Comparison of ENCODE assay signal across 13 cellular contexts in genomic region chr7:6227294-6227846, GRCh38. TPM values are rescaled to one million over a fixed set of nuclear protein-coding genes. Genes with fewer than 3 reads are reported as not detected.
A peak's percentile ranks its signal among the peaks of the same experiment; 100 is the strongest.
DNase-seq lines count a peak whose midpoint lies in the region; ATAC-seq and TF ChIP-seq lines count a peak whose summit lies in the region.
"Had no signal": no experiment of that assay in that cellular context is flagged by ENCODE, and none has a peak within 500 bp of the region (broad histone marks: within the 10 kb centered on the region; RNA-seq: fewer than 3 reads in every experiment).

No MANE protein-coding gene starts in this region.

- no peaks in the 10 kb centered on the region for H3K9me3 ChIP-seq in aorta (ENCODE audit: control insufficient read depth, low read length)
- H3K9me3 ChIP-seq: upper lobe of right lung had no signal

- H3K27ac Mint-ChIP-seq in nephron, result peak overlapping the region; percentile 98 to 99 (median 98)
- H3K27ac Mint-ChIP-seq: activated CD8-positive, alpha-beta T cell treated with anti-CD3 and anti-CD28 coated beads, Interleukin-2, amount 10 ng/mL, durations not matched to agents 7 days and 5 days had no signal

- POLR2A ChIA-PET in GM10248 (lab: Yijun Ruan, JAX), result no interaction called here

- no peak overlapping the region for H3K4me3 ChIP-seq in aorta (ENCODE audit: low read length in 2 of 2)
- H3K4me3 ChIP-seq: upper lobe of right lung had no signal

- H3K36me3 ChIP-seq in aorta (ENCODE audit: control insufficient read depth in 1 of 2, insufficient read depth in 2 of 2, low read length in 1 of 2), result no peaks in the 10 kb centered on the region
- H3K36me3 ChIP-seq: upper lobe of right lung had no signal

- intact Hi-C loops in Right ventricle myocardium inferior (cut with DNase I), result loop anchor here (2.0 to 5.0 kb wide), 2 partner anchors 33 to 45 kb away; partner anchors contain the start of gene CYTH3
- intact Hi-C loops in cardiac septum (cut with DNase I), result loop anchor here (5.0 kb wide), 1 partner anchor 45 kb away; the partner anchor contains the start of gene CYTH3
- intact Hi-C loops in aorta (cut with DNase I), result loop anchor here (5.0 to 10.0 kb wide), 2 partner anchors 35 to 53 kb away; no protein-coding TSS in a partner anchor

- H3K36me3 Mint-ChIP-seq in nephron (ENCODE audit: low read depth), result no peaks in the 10 kb centered on the region

- H3K27me3 ChIP-seq in aorta (ENCODE audit: control insufficient read depth in 1 of 2, insufficient read depth in 2 of 2, low read length in 1 of 2), result no peaks in the 10 kb centered on the region
- H3K27me3 ChIP-seq: upper lobe of right lung had no signal

- peak overlapping the region; percentile 6 to 40 (median 33) for H3K4me3 Mint-ChIP-seq in nephron
- H3K4me3 Mint-ChIP-seq: activated CD8-positive, alpha-beta T cell treated with anti-CD3 and anti-CD28 coated beads, Interleukin-2, amount 10 ng/mL, durations not matched to agents 7 days and 5 days had no signal

- H3K4me1 Mint-ChIP-seq in nephron, result peaks cover 54% of the 10 kb centered on the region

- peak overlapping the region; percentile 47 to 74 for H3K27ac ChIP-seq in aorta (ENCODE audit: low read depth in 1 of 2, low read length in 2 of 2)

- H3K4me1 ChIP-seq in aorta (ENCODE audit: control insufficient read depth in 1 of 2, insufficient read depth in 2 of 2, low read length in 2 of 2), result peaks cover 3 to 5% of the 10 kb centered on the region in 2 donors

- no peaks in the 10 kb centered on the region for H3K27me3 Mint-ChIP-seq in nephron (ENCODE audit: low read depth)

- DNase-seq in Right ventricle myocardium inferior (ENCODE audit: missing footprints), result no peak
- no peak for DNase-seq in cardiac septum (ENCODE audit: low spot score)
- peak; percentile 89 for DNase-seq in fibroblast of gingiva (ENCODE audit: low read depth)
- no peak for DNase-seq in aorta
- no peak for DNase-seq in GM10248 (ENCODE audit: extremely low spot score)
- no peak for DNase-seq in activated CD4-positive, alpha-beta T cell treated with anti-CD3 and anti-CD28 coated beads, Interleukin-2, amount 50 U/mL, for 1 hour
- DNase-seq: activated CD8-positive, alpha-beta T cell treated with anti-CD3 and anti-CD28 coated beads, Interleukin-2, amount 10 ng/mL, durations not matched to agents 7 days and 5 days; NCI-H2081 treated with DMSO at 0.1 percent for 48 hours; SHP77; stimulated activated CD4-positive, alpha-beta T cell treated with anti-CD3 and anti-CD28 coated beads, Interleukin-4, amount 100 ng/mL, for 1 hour; upper lobe of right lung had no signal

- CTCF ChIA-PET in GM10248 (lab: Yijun Ruan, JAX), result no interaction called here

- TF ChIP-seq CTCF in nephron (IDR thresholded peaks at IDR 0.05; ENCODE audit: unreplicated experiment in 3 of 3), result no peak
- TF ChIP-seq CTCF in GM10248 (IDR thresholded peaks at IDR 0.05; ENCODE audit: control extremely low read depth, extremely low read depth, low read depth, missing control alignments), result no peak

- H3K9me3 Mint-ChIP-seq in nephron, result no peaks in the 10 kb centered on the region

- 3 to 12% methylated on average over 5 of the region's 5 CpGs for WGBS in aorta, 2 donors

- ATAC-seq in Right ventricle myocardium inferior (peak; percentile 38), aorta (ENCODE audit: low FRiP score) (peak; percentile 20), HG02938 (IDR thresholded peaks at IDR 0.05; ENCODE audit: unreplicated experiment) (no peak)
- ATAC-seq: activated CD8-positive, alpha-beta T cell treated with anti-CD3 and anti-CD28 coated beads, Interleukin-2, amount 10 ng/mL, durations not matched to agents 7 days and 5 days; upper lobe of right lung had no signal

RNA-seq across cellular contexts. Expression of gene CYTH3, which starts 45.1 kb away (rescaled TPM):
- total RNA-seq in Right ventricle myocardium inferior (30.3 TPM), cardiac septum (24.9 TPM), aorta (10 to 100 TPM; 60.5 to 63.7 TPM)
- polyA plus RNA-seq in aorta, result 10 to 100 TPM; 20.2 to 37.6 TPM
